ENCODE assay signal across 23 cellular contexts in the genomic region with DNA sequence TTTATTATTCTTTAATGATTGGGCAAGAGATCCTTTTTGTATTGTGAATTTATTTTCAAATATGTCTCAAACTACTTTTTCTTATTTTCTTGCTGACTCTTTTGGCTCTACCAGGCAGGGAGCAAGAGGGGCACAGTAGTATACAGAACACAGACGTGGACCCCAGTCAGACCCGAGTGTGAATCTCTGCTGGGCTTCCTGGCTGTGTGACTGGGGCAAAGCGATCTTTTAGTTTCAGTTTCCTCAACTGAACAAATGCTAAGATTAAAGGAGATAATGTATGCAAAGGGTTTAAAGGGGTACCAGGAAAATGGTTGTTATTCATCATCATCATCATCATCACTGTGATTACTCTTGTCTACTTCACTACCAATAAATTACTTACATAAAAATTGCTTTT.
DNase-seq lines count a peak whose midpoint lies in the region; ATAC-seq and TF ChIP-seq lines count a peak whose summit lies in the region.
"Had no signal": no experiment of that assay in that cellular context is flagged by ENCODE, and none has a peak within 500 bp of the region (broad histone marks: within the 10 kb centered on the region; RNA-seq: fewer than 3 reads in every experiment).

No MANE protein-coding gene starts in this region.

- H2BK12ac ChIP-seq in mesenchymal stem cell (ENCODE audit: low read length in 2 of 2): no peak overlapping the region

- no peak overlapping the region for H2AFZ ChIP-seq in mesenchymal stem cell (ENCODE audit: low read depth, low read length)

- no peak overlapping the region for H2BK5ac ChIP-seq in mesenchymal stem cell (ENCODE audit: low read depth, low read length, poor library complexity, severe bottlenecking)

- no peaks in the 10 kb centered on the region for H3K36me3 Mint-ChIP-seq in activated CD8-positive, alpha-beta memory T cell treated with anti-CD3 and anti-CD28 coated beads, Interleukin-2, amount 10 ng/mL, durations not matched to agents 7 days and 5 days

- no peak overlapping the region for H3K18ac ChIP-seq in mesenchymal stem cell (ENCODE audit: low read depth in 1 of 2, low read length in 2 of 2)

- H2BK15ac ChIP-seq in mesenchymal stem cell (ENCODE audit: low read depth, poor library complexity, severe bottlenecking): no peak overlapping the region

- intact Hi-C loops in lower leg skin (cut with DNase I; ENCODE audit: low total_unique reads): no loop called here

- DNase-seq in activated CD8-positive, alpha-beta memory T cell treated with anti-CD3 and anti-CD28 coated beads, Interleukin-2, amount 10 ng/mL, durations not matched to agents 7 days and 5 days: no peak
- DNase-seq in activated CD8-positive, alpha-beta memory T cell treated with anti-CD3 and anti-CD28 coated beads, Interleukin-2, amount 50 U/mL, for 48 hours: no peak
- DNase-seq in mesenchymal stem cell (no peak), hypothalamus (lab: John Stamatoyannopoulos, UW) (no peak), lower leg skin (ENCODE audit: low spot score in 2 of 2) (no peak)
- DNase-seq: 8988T, activated B cell treated with CpG ODN at 0.5 μM for 24 hours, adrenal gland, BE2C, cortex of kidney, foreskin melanocyte, hippocampal formation, lower lobe of right lung, NCI-H1436 treated with DMSO at 0.1 percent for 48 hours, NCI-H526, SHP77 treated with DMSO at 0.1 percent for 48 hours, substantia nigra had no signal

- peak; percentile 39 for ATAC-seq in activated CD8-positive, alpha-beta memory T cell treated with anti-CD3 and anti-CD28 coated beads, Interleukin-2, amount 10 ng/mL, durations not matched to agents 7 days and 5 days
- ATAC-seq in HG02798 (IDR thresholded peaks at IDR 0.05; ENCODE audit: poor library complexity, unreplicated experiment) (peak; percentile 47), HG03378 (IDR thresholded peaks at IDR 0.05; ENCODE audit: unreplicated experiment) (no peak)
- ATAC-seq: lower lobe of right lung, right cardiac atrium had no signal

- no peaks in the 10 kb centered on the region for H3K4me1 ChIP-seq in mesenchymal stem cell (ENCODE audit: control insufficient read depth, insufficient read depth, low read depth, low read length)
- H3K4me1 ChIP-seq: adrenal gland, BE2C, breast epithelium, lower lobe of right lung had no signal

- WGBS in mesenchymal stem cell: 92% methylated on average over 2 of the region's 3 CpGs
- WGBS in lower leg skin, 2 donors: 87% methylated on average over 3 of the region's 3 CpGs

- no peaks in the 10 kb centered on the region for H3K79me1 ChIP-seq in mesenchymal stem cell (replicated peaks; ENCODE audit: low read length, poor library complexity, severe bottlenecking)

- H3K36me3 ChIP-seq in mesenchymal stem cell (ENCODE audit: control insufficient read depth in 1 of 2, insufficient read depth in 2 of 2, low read depth in 1 of 2, low read length in 2 of 2): no peaks in the 10 kb centered on the region
- H3K36me3 ChIP-seq: adrenal gland, BE2C, breast epithelium, lower lobe of right lung had no signal

- no peaks in the 10 kb centered on the region for H3K9me3 Mint-ChIP-seq in activated CD8-positive, alpha-beta memory T cell treated with anti-CD3 and anti-CD28 coated beads, Interleukin-2, amount 10 ng/mL, durations not matched to agents 7 days and 5 days (ENCODE audit: low read depth)
- H3K9me3 Mint-ChIP-seq: activated B cell treated with CpG ODN at 0.5 μM for 24 hours; T-helper 1 cell treated with Interleukin-12 subunit alpha and Interleukin-12 subunit beta and Interleukin-4 antibody, amounts not matched to agents 30 μg/mL and 1 μg/mL, for 36 hours had no signal

- H4K8ac ChIP-seq in mesenchymal stem cell (ENCODE audit: low read length): no peak overlapping the region

- H2AK5ac ChIP-seq in mesenchymal stem cell (ENCODE audit: low read length, severe bottlenecking): no peak overlapping the region

- no peak overlapping the region for H3K4me2 ChIP-seq in mesenchymal stem cell (ENCODE audit: low read length, poor library complexity, severe bottlenecking)

- CTCF ChIA-PET in activated CD8-positive, alpha-beta memory T cell treated with anti-CD3 and anti-CD28 coated beads, Interleukin-2, amount 10 ng/mL, durations not matched to agents 7 days and 5 days (lab: Charles Lee): no interaction called here

- H3K4me1 Mint-ChIP-seq in activated CD8-positive, alpha-beta memory T cell treated with anti-CD3 and anti-CD28 coated beads, Interleukin-2, amount 10 ng/mL, durations not matched to agents 7 days and 5 days: peaks cover 2% of the 10 kb centered on the region
- H3K4me1 Mint-ChIP-seq: activated B cell treated with CpG ODN at 0.5 μM for 24 hours had no signal

- no peak for TF ChIP-seq POLR2A in lower leg skin (IDR thresholded peaks at IDR 0.05)

- H3K9me3 ChIP-seq in mesenchymal stem cell (ENCODE audit: control insufficient read depth, low read length): no peaks in the 10 kb centered on the region
- H3K9me3 ChIP-seq: adrenal gland, BE2C, breast epithelium, lower lobe of right lung had no signal

- no peak overlapping the region for H3K23ac ChIP-seq in mesenchymal stem cell (ENCODE audit: low read length in 2 of 2)

- H3K27me3 Mint-ChIP-seq in activated CD8-positive, alpha-beta memory T cell treated with anti-CD3 and anti-CD28 coated beads, Interleukin-2, amount 10 ng/mL, durations not matched to agents 7 days and 5 days: peaks cover 3% of the 10 kb centered on the region
- H3K27me3 Mint-ChIP-seq: activated B cell treated with CpG ODN at 0.5 μM for 24 hours had no signal

- H3K4me3 ChIP-seq in WI38 (ENCODE audit: low read depth, low read length) (peak overlapping the region; percentile 45), mesenchymal stem cell (ENCODE audit: insufficient read depth in 1 of 2, low read depth in 1 of 2, low read length in 2 of 2) (peak overlapping the region in 1 of 2 experiments; percentile 15), lower leg skin (ENCODE audit: low read depth, poor library complexity, severe bottlenecking) (no peak overlapping the region)
- H3K4me3 ChIP-seq: adrenal gland, breast epithelium, lower lobe of right lung had no signal

- H3K14ac ChIP-seq in mesenchymal stem cell (ENCODE audit: low read length in 2 of 2): no peak overlapping the region

- H3K4ac ChIP-seq in mesenchymal stem cell (ENCODE audit: low read depth in 1 of 2, low read length in 2 of 2): no peak overlapping the region

- peak overlapping the region; percentile 54 for H3K4me3 Mint-ChIP-seq in activated CD8-positive, alpha-beta memory T cell treated with anti-CD3 and anti-CD28 coated beads, Interleukin-2, amount 10 ng/mL, durations not matched to agents 7 days and 5 days
- H3K4me3 Mint-ChIP-seq: activated B cell treated with CpG ODN at 0.5 μM for 24 hours; T-helper 1 cell treated with Interleukin-12 subunit alpha and Interleukin-12 subunit beta and Interleukin-4 antibody, amounts not matched to agents 30 μg/mL and 1 μg/mL, for 36 hours had no signal

- no peak overlapping the region for H2BK120ac ChIP-seq in mesenchymal stem cell (ENCODE audit: low read depth, low read length)

- no peak overlapping the region for H4K91ac ChIP-seq in mesenchymal stem cell (ENCODE audit: low read length)

- H3K9ac ChIP-seq in mesenchymal stem cell (ENCODE audit: low read length): peak overlapping the region; percentile 19

- H3K27ac Mint-ChIP-seq in activated CD8-positive, alpha-beta memory T cell treated with anti-CD3 and anti-CD28 coated beads, Interleukin-2, amount 10 ng/mL, durations not matched to agents 7 days and 5 days: peak overlapping the region; percentile 24
- H3K27ac Mint-ChIP-seq: activated B cell treated with CpG ODN at 0.5 μM for 24 hours; T-helper 1 cell treated with Interleukin-12 subunit alpha and Interleukin-12 subunit beta and Interleukin-4 antibody, amounts not matched to agents 30 μg/mL and 1 μg/mL, for 36 hours had no signal

- H3K27me3 ChIP-seq in mesenchymal stem cell (ENCODE audit: control insufficient read depth in 1 of 2, insufficient read depth in 1 of 2, low read length in 2 of 2): no peaks in the 10 kb centered on the region
- H3K27me3 ChIP-seq: adrenal gland, BE2C, breast epithelium had no signal

- TF ChIP-seq CTCF in WI38 (IDR thresholded peaks at IDR 0.05; ENCODE audit: low read depth, low read length): no peak
- TF ChIP-seq CTCF in lower leg skin (IDR thresholded peaks at IDR 0.05): no peak

- no peak overlapping the region for H3K27ac ChIP-seq in mesenchymal stem cell (ENCODE audit: low read length, poor library complexity, severe bottlenecking)
- H3K27ac ChIP-seq: adrenal gland, breast epithelium, lower lobe of right lung had no signal
